In genomic region chr15:73375012-73375411, GRCh38 we compare ENCODE assay signal across 1 cellular context.
TF ChIP-seq lines count a peak whose summit lies in the region.

No MANE protein-coding gene starts in this region.

TF ChIP-seq in H1, 55 proteins besides CTCF, POLR2A, EP300 and RAD21:
- no peak for TF ChIP-seq CHD7 (IDR thresholded peaks at IDR 0.05; ENCODE audit: insufficient replicate concordance, low read length)
- no peak for TF ChIP-seq BACH1 (IDR thresholded peaks at IDR 0.05; ENCODE audit: low read length)
- TF ChIP-seq TCF12 (IDR thresholded peaks at IDR 0.05; ENCODE audit: low read depth, low read length) = no peak
- TF ChIP-seq NRF1 (IDR thresholded peaks at IDR 0.05; ENCODE audit: low read depth, low read length) = no peak
- no peak for TF ChIP-seq TEAD4 (IDR thresholded peaks at IDR 0.05; ENCODE audit: low read depth, low read length)
- no peak for TF ChIP-seq CTBP2 (IDR thresholded peaks at IDR 0.05; ENCODE audit: borderline replicate concordance, insufficient read depth, insufficient read length, low read length)
- no peak for TF ChIP-seq ATF3 (IDR thresholded peaks at IDR 0.05; ENCODE audit: insufficient read depth, low read depth, low read length)
